In genomic region chr19:54470276-54470887, GRCh38 we compare ENCODE assay signal across 2 cellular contexts.
TF ChIP-seq lines count a peak whose summit lies in the region.

No MANE protein-coding gene starts in this region.

TF ChIP-seq in SK-N-SH, 30 proteins besides CTCF, POLR2A, EP300 and RAD21 (continued from another document):
- TF ChIP-seq CHD2 (IDR thresholded peaks at IDR 0.05; ENCODE audit: low read length, partially characterized antibody) (no peak), GABPA (IDR thresholded peaks at IDR 0.05; ENCODE audit: low read depth) (no peak)

TF ChIP-seq in SK-N-SH treated with all-trans-retinoic acid at 6 μM for 48 hours, 23 proteins besides CTCF, POLR2A, EP300 and RAD21 (continued from another document):
- no peak for TF ChIP-seq CSRNP3 (CRISPR knock-in tag; IDR thresholded peaks at IDR 0.05)
- no peak for TF ChIP-seq ISL1 (CRISPR knock-in tag; IDR thresholded peaks at IDR 0.05)
- no peak for TF ChIP-seq TCF4 (CRISPR knock-in tag; IDR thresholded peaks at IDR 0.05; ENCODE audit: borderline replicate concordance)
- TF ChIP-seq ESRRG (CRISPR knock-in tag; IDR thresholded peaks at IDR 0.05), result no peak
- TF ChIP-seq BACH2 (CRISPR knock-in tag; IDR thresholded peaks at IDR 0.05; ENCODE audit: borderline replicate concordance), result no peak
- TF ChIP-seq SNAI2 (CRISPR knock-in tag; IDR thresholded peaks at IDR 0.05), result no peak
- no peak for TF ChIP-seq TOX (CRISPR knock-in tag; IDR thresholded peaks at IDR 0.05; ENCODE audit: borderline replicate concordance)
